ENCODE assay signal across 1 cellular context in genomic region chr11:33949201-33949913, GRCh38.
TF ChIP-seq lines count a peak whose summit lies in the region.

No MANE protein-coding gene starts in this region.

TF ChIP-seq in GM12878, 131 proteins besides CTCF, POLR2A, EP300 and RAD21 (continued from another document):
- TF ChIP-seq MEF2A (IDR thresholded peaks at IDR 0.05; ENCODE audit: insufficient read depth, low read depth, low read length): peak; percentile 77
- TF ChIP-seq TCF12 (IDR thresholded peaks at IDR 0.05; ENCODE audit: low read depth, low read length): no peak
- TF ChIP-seq MYC (IDR thresholded peaks at IDR 0.05; ENCODE audit: insufficient read depth, insufficient read length, insufficient replicate concordance, low read length, severe bottlenecking): no peak
- TF ChIP-seq JUNB (IDR thresholded peaks at IDR 0.05): peak; percentile 47; the same call in 1 of the 2 replicates
- TF ChIP-seq ATF2 (IDR thresholded peaks at IDR 0.05; ENCODE audit: low read length): peak; percentile 45; the same call in 1 of the 2 replicates
- peak; percentile 66 for TF ChIP-seq RUNX3 (IDR thresholded peaks at IDR 0.05; ENCODE audit: low read length)
- no peak for TF ChIP-seq ZBTB33 (IDR thresholded peaks at IDR 0.05)
